ENCODE assay signal across 9 cellular contexts in the genomic region with DNA sequence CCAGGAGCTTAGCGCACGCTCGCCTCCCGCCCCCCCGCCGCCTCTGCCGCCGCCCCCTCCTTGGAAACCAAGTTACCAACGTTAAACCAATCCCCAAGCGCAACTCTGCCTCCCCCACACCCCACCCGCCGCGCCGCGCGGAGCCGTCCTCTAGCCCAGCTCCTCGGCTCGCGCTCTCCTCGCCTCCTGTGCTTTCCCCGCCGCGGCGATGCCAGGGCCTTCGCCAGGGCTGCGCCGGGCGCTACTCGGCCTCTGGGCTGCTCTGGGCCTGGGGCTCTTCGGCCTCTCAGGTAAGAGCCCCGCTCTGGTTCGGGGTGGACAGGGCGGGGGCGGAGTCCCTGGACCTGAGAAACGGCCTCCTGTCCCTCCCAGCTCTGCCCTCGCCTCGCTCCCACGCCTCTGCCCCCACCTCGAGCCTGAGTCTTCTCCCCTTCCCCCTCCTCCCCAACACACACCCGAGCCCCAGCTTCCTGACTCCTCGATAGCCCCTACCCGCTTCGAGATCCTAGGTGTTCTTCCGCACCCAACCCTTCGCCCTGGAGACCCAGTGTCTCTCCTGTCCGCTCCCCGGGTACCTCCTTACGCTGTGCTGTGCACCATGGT. TPM values are rescaled to one million over a fixed set of nuclear protein-coding genes. Genes with fewer than 3 reads are reported as not detected.
A peak's percentile ranks its signal among the peaks of the same experiment; 100 is the strongest.
DNase-seq lines count a peak whose midpoint lies in the region; ATAC-seq, FAIRE-seq and TF ChIP-seq lines count a peak whose summit lies in the region.
"Had no signal": no experiment of that assay in that cellular context is flagged by ENCODE, and none has a peak within 500 bp of the region (broad histone marks: within the 10 kb centered on the region; RNA-seq: fewer than 3 reads in every experiment).

A gene with protein sequence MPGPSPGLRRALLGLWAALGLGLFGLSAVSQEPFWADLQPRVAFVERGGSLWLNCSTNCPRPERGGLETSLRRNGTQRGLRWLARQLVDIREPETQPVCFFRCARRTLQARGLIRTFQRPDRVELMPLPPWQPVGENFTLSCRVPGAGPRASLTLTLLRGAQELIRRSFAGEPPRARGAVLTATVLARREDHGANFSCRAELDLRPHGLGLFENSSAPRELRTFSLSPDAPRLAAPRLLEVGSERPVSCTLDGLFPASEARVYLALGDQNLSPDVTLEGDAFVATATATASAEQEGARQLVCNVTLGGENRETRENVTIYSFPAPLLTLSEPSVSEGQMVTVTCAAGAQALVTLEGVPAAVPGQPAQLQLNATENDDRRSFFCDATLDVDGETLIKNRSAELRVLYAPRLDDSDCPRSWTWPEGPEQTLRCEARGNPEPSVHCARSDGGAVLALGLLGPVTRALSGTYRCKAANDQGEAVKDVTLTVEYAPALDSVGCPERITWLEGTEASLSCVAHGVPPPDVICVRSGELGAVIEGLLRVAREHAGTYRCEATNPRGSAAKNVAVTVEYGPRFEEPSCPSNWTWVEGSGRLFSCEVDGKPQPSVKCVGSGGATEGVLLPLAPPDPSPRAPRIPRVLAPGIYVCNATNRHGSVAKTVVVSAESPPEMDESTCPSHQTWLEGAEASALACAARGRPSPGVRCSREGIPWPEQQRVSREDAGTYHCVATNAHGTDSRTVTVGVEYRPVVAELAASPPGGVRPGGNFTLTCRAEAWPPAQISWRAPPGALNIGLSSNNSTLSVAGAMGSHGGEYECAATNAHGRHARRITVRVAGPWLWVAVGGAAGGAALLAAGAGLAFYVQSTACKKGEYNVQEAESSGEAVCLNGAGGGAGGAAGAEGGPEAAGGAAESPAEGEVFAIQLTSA (plus strand): TSS at position 117 of the 603 bp plus-strand sequence. CDS start 92 bp downstream, at position 209.

- H2AFZ ChIP-seq in OCI-LY1 (ENCODE audit: low read length): no peak within 1 kb of the TSS
- peak within 1 kb of the TSS; percentile 66 for H2AFZ ChIP-seq in astrocyte (ENCODE audit: low read depth, low read length)

- peaks cover 7% of the 10 kb centered on the region for H3K36me3 ChIP-seq in OCI-LY1 (ENCODE audit: insufficient read depth, low read length)
- no peaks in the 10 kb centered on the region for H3K36me3 ChIP-seq in astrocyte (ENCODE audit: insufficient read depth, low read length)
- H3K36me3 ChIP-seq in mesodermal cell (ENCODE audit: control insufficient read depth, insufficient read depth, low read length): no peaks in the 10 kb centered on the region
- H3K36me3 ChIP-seq in thymus (ENCODE audit: control insufficient read depth, insufficient read depth): no peaks in the 10 kb centered on the region

- peak within 1 kb of the TSS; percentile 93 for H3K4me2 ChIP-seq in OCI-LY1 (ENCODE audit: low read length)
- peak within 1 kb of the TSS; percentile 82 for H3K4me2 ChIP-seq in astrocyte (ENCODE audit: low read length)

- H3K79me2 ChIP-seq in OCI-LY1 (ENCODE audit: insufficient read depth, low read length) (no peaks in the 10 kb centered on the region), astrocyte (ENCODE audit: insufficient read depth, low read length) (no peaks in the 10 kb centered on the region)

- H3K9me3 ChIP-seq in OCI-LY1 (ENCODE audit: low read length) (no peaks in the 10 kb centered on the region), astrocyte (ENCODE audit: insufficient read depth, low read depth, low read length) (peaks cover 7% of the 10 kb centered on the region), mesodermal cell (ENCODE audit: control insufficient read depth, low read length) (no peaks in the 10 kb centered on the region), thymus (ENCODE audit: control insufficient read depth) (peaks cover 2% of the 10 kb centered on the region)

- peaks cover 2% of the 10 kb centered on the region for H3K36me3 Mint-ChIP-seq in astrocyte (ENCODE audit: low read depth, unreplicated experiment)

- H3K27me3 ChIP-seq in OCI-LY1 (ENCODE audit: insufficient read depth, low read length) (no peaks in the 10 kb centered on the region), astrocyte (ENCODE audit: insufficient read depth, low read length) (peaks cover 61% of the 10 kb centered on the region), thymus (ENCODE audit: control insufficient read depth, insufficient read depth) (peaks cover 89% of the 10 kb centered on the region)

- no peaks in the 10 kb centered on the region for H3K9me2 ChIP-seq in OCI-LY1 (ENCODE audit: low read depth, low read length)

- H3K27me3 Mint-ChIP-seq in astrocyte (ENCODE audit: low read depth, unreplicated experiment): peaks cover 86% of the 10 kb centered on the region

- H3K4me3 Mint-ChIP-seq in astrocyte (ENCODE audit: unreplicated experiment): peak within 1 kb of the TSS; percentile 45

- H4K20me1 ChIP-seq in OCI-LY1 (ENCODE audit: insufficient read depth, low read length) (no peaks in the 10 kb centered on the region), astrocyte (ENCODE audit: insufficient read depth, low read length) (peaks cover 16% of the 10 kb centered on the region)

- peaks cover 5% of the 10 kb centered on the region for H3K4me1 Mint-ChIP-seq in astrocyte (ENCODE audit: low read depth, unreplicated experiment)

- peak within 1 kb of the TSS; percentile 72 for H3K27ac Mint-ChIP-seq in astrocyte (ENCODE audit: unreplicated experiment)

- DNase-seq in DMS79 treated with DMSO at 0.1 percent for 48 hours (lab: John Stamatoyannopoulos, UW) (peak; percentile 54), DMS79 (lab: John Stamatoyannopoulos, UW) (no peak), astrocyte (ENCODE audit: low read depth) (no peak), AML-193 (lab: John Stamatoyannopoulos, UW) (no peak)

- TF ChIP-seq CTCF in OCI-LY1 (IDR thresholded peaks at IDR 0.05; ENCODE audit: low read length) (no peak), astrocyte (IDR thresholded peaks at IDR 0.05; ENCODE audit: insufficient read depth, low read depth, low read length) (no peak)

- no peak for FAIRE-seq in astrocyte (lab: Jason Lieb, UNC)
- FAIRE-seq: A204.1 had no signal

- H3F3A ChIP-seq in OCI-LY1 (ENCODE audit: insufficient read depth, low read length): no peaks in the 10 kb centered on the region

- peak within 1 kb of the TSS; percentile 62 for H3K4me3 ChIP-seq in OCI-LY1 (ENCODE audit: low read depth, low read length, poor library complexity, severe bottlenecking)
- peak within 1 kb of the TSS; percentile 36 for H3K4me3 ChIP-seq in astrocyte (ENCODE audit: insufficient read depth, low read depth, low read length)
- H3K4me3 ChIP-seq in mesodermal cell (ENCODE audit: extremely low read depth, insufficient read depth, low read length, poor library complexity, severe bottlenecking): peak within 1 kb of the TSS; percentile 24
- H3K4me3 ChIP-seq in thymus (ENCODE audit: low read length): peak within 1 kb of the TSS; percentile 33

- 3 to 4% methylated on average over 28 to 43 of the region's 49 CpGs for WGBS in mesodermal cell (ENCODE audit: insufficient coverage in 2 of 2), 2 experiments
- 3% methylated on average over 49 of the region's 49 CpGs for WGBS in thymus

- no peak for ATAC-seq in GM21360 (IDR thresholded peaks at IDR 0.05; ENCODE audit: unreplicated experiment)

- H3K9me3 Mint-ChIP-seq in astrocyte (ENCODE audit: unreplicated experiment): peaks cover 23% of the 10 kb centered on the region

- H3K9ac ChIP-seq in OCI-LY1 (ENCODE audit: low read length): peak within 1 kb of the TSS; percentile 60
- H3K9ac ChIP-seq in astrocyte (ENCODE audit: low read length): no peak within 1 kb of the TSS

- H3K4me1 ChIP-seq in OCI-LY1 (ENCODE audit: insufficient read depth, low read length, severe bottlenecking): peaks cover 49% of the 10 kb centered on the region
- peaks cover 32% of the 10 kb centered on the region for H3K4me1 ChIP-seq in astrocyte (ENCODE audit: insufficient read depth, low read length)
- peaks cover 14% of the 10 kb centered on the region for H3K4me1 ChIP-seq in mesodermal cell (ENCODE audit: control insufficient read depth, insufficient read depth, low read length, poor library complexity, severe bottlenecking)
- peaks cover 40% of the 10 kb centered on the region for H3K4me1 ChIP-seq in thymus (ENCODE audit: control insufficient read depth, insufficient read depth, low read length)

- no peak within 1 kb of the TSS for H3K27ac ChIP-seq in OCI-LY1 (ENCODE audit: low read depth, low read length, poor library complexity, severe bottlenecking)
- no peak within 1 kb of the TSS for H3K27ac ChIP-seq in astrocyte (ENCODE audit: low read depth, low read length)
- H3K27ac ChIP-seq in mesodermal cell (ENCODE audit: low read depth, low read length, severe bottlenecking): no peak within 1 kb of the TSS
- H3K27ac ChIP-seq in thymus (ENCODE audit: low read depth): no peak within 1 kb of the TSS

RNA-seq across cellular contexts. Expression of the gene that starts here (rescaled TPM):
- 0.07 and 0.31 TPM in 2 replicates for total RNA-seq in astrocyte
- 2.5 TPM for polyA plus RNA-seq in mesodermal cell (2013, experiment 1 of 2)
- polyA plus RNA-seq in mesodermal cell (2013, experiment 2 of 2): 0.86 TPM
- polyA plus RNA-seq in thymus: 1.2 TPM
